ENCODE assay signal across 8 cellular contexts in the genomic region with DNA sequence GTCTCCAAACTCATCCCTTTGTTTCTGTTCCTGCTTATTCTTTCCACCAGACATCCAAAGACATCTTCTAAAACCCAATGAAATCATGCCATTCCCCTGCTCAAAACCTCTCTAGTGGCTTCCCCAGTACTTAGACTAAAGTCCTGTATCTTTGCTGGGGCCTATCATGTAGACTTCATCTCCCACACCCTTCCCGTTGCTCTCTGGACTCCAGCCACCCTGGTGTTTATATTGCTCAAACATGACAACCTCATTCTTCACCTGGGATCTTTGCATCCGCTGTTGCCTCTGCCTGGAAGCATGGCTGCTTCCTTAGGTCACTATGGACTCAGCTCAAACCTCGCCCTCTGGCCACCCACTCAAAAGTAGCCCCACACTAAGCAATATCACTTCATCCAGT. TPM values are rescaled to one million over a fixed set of nuclear protein-coding genes. Genes with fewer than 3 reads are reported as not detected.
"Had no signal": no experiment of that assay in that cellular context is flagged by ENCODE, and none has a peak within 500 bp of the region (broad histone marks: within the 10 kb centered on the region; RNA-seq: fewer than 3 reads in every experiment).

No MANE protein-coding gene starts in this region.

- DNase-seq: GDM1, GF-D8 had no signal

- FAIRE-seq: G401.6, GM12878, GM12891, GM12892, GM18507 had no signal

- ATAC-seq: GM12878 had no signal

- H3K4me3 ChIP-seq: GM12878 had no signal

RNA-seq across cellular contexts. Expression of a gene that starts 45.7 kb away (rescaled TPM):
- total RNA-seq: G401 had no signal
